ENCODE assay signal across 8 cellular contexts in genomic region chr20:53829086-53829703, GRCh38.
DNase-seq lines count a peak whose midpoint lies in the region; ATAC-seq lines count a peak whose summit lies in the region.

No MANE protein-coding gene starts in this region.

- H3K9me3 Mint-ChIP-seq in T-helper 1 cell treated with Interleukin-12 subunit alpha and Interleukin-12 subunit beta and Interleukin-4 antibody, amounts not matched to agents 30 μg/mL and 1 μg/mL, for 36 hours = peaks cover 14% of the 10 kb centered on the region

- H3K4me1 ChIP-seq in esophagus (ENCODE audit: control insufficient read depth in 2 of 2, insufficient read depth in 2 of 2, low read length in 1 of 2) (no peaks in the 10 kb centered on the region), neuron (ENCODE audit: insufficient read depth, low read length) (peaks cover 20% of the 10 kb centered on the region)

- H3K9me3 ChIP-seq in esophagus (ENCODE audit: control insufficient read depth in 2 of 2, insufficient read depth in 1 of 2, low read depth in 1 of 2, low read length in 1 of 2) (no peaks in the 10 kb centered on the region), neuron (ENCODE audit: low read length) (no peaks in the 10 kb centered on the region)

- H3K4me3 ChIP-seq in esophagus (ENCODE audit: low read depth in 1 of 2, low read length in 2 of 2) = peak overlapping the region in 1 of 2 donors; percentile 7
- H3K4me3 ChIP-seq in neuron (ENCODE audit: low read length) = peak overlapping the region; percentile 29

- H3K36me3 Mint-ChIP-seq in T-helper 1 cell treated with Interleukin-12 subunit alpha and Interleukin-12 subunit beta and Interleukin-4 antibody, amounts not matched to agents 30 μg/mL and 1 μg/mL, for 36 hours (ENCODE audit: low read depth) = peaks cover 13% of the 10 kb centered on the region

- H3K36me3 ChIP-seq in esophagus (ENCODE audit: control insufficient read depth in 2 of 2, insufficient read depth in 2 of 2, low read length in 1 of 2) (no peaks in the 10 kb centered on the region), neuron (ENCODE audit: insufficient read depth, low read length) (no peaks in the 10 kb centered on the region)

- H3K4me3 Mint-ChIP-seq in T-helper 1 cell treated with Interleukin-12 subunit alpha and Interleukin-12 subunit beta and Interleukin-4 antibody, amounts not matched to agents 30 μg/mL and 1 μg/mL, for 36 hours = peak overlapping the region; percentile 85

- H2AFZ ChIP-seq in neuron (ENCODE audit: low read depth, low read length) = peak overlapping the region; percentile 94

- DNase-seq in T-helper 1 cell (no peak), SW480 (ENCODE audit: low spot score) (peak; percentile 91), retina (no peak)

- H3K27ac Mint-ChIP-seq in T-helper 1 cell treated with Interleukin-12 subunit alpha and Interleukin-12 subunit beta and Interleukin-4 antibody, amounts not matched to agents 30 μg/mL and 1 μg/mL, for 36 hours = peak overlapping the region; percentile 92

- no peaks in the 10 kb centered on the region for H3K27me3 Mint-ChIP-seq in T-helper 1 cell treated with Interleukin-12 subunit alpha and Interleukin-12 subunit beta and Interleukin-4 antibody, amounts not matched to agents 30 μg/mL and 1 μg/mL, for 36 hours (ENCODE audit: low read depth)

- peaks cover 50% of the 10 kb centered on the region for H3K4me1 Mint-ChIP-seq in T-helper 1 cell treated with Interleukin-12 subunit alpha and Interleukin-12 subunit beta and Interleukin-4 antibody, amounts not matched to agents 30 μg/mL and 1 μg/mL, for 36 hours (ENCODE audit: low read depth)

- WGBS in esophagus, 2 donors = 16 to 28% methylated on average over 9 of the region's 9 CpGs

- H3K27me3 ChIP-seq in esophagus (ENCODE audit: control insufficient read depth in 1 of 2, insufficient read depth in 2 of 2, low read length in 2 of 2) (no peaks in the 10 kb centered on the region), neuron (ENCODE audit: insufficient read depth, low read length) (no peaks in the 10 kb centered on the region)

- ATAC-seq in HG03139 (IDR thresholded peaks at IDR 0.05; ENCODE audit: unreplicated experiment) (no peak), GM19351 (IDR thresholded peaks at IDR 0.05; ENCODE audit: unreplicated experiment) (no peak)

- H3K27ac ChIP-seq in esophagus (ENCODE audit: low read depth in 2 of 2, low read length in 1 of 2) = peak overlapping the region; percentile 67 to 88
